Comparison of ENCODE assay signal across 28 cellular contexts in genomic region chr19:40415799-40416198, GRCh38. TPM values are rescaled to one million over a fixed set of nuclear protein-coding genes. Genes with fewer than 3 reads are reported as not detected.
A peak's percentile ranks its signal among the peaks of the same experiment; 100 is the strongest.
DNase-seq lines count a peak whose midpoint lies in the region; ATAC-seq, FAIRE-seq and TF ChIP-seq lines count a peak whose summit lies in the region.
"Had no signal": no experiment of that assay in that cellular context is flagged by ENCODE, and none has a peak within 500 bp of the region (broad histone marks: within the 10 kb centered on the region; RNA-seq: fewer than 3 reads in every experiment).

No MANE protein-coding gene starts in this region.

- no peak overlapping the region for H2AFZ ChIP-seq in astrocyte (ENCODE audit: low read depth, low read length)
- H2AFZ ChIP-seq: hepatocyte had no signal

- no peak for FAIRE-seq in astrocyte (lab: Jason Lieb, UNC)
- FAIRE-seq: A204.1 had no signal

- no peak overlapping the region for H3K4me3 ChIP-seq in astrocyte (ENCODE audit: insufficient read depth, low read depth, low read length)
- H3K4me3 ChIP-seq in lower lobe of right lung, result no peak overlapping the region
- no peak overlapping the region for H3K4me3 ChIP-seq in tibial nerve
- no peak overlapping the region for H3K4me3 ChIP-seq in effector memory CD4-positive, alpha-beta T cell (ENCODE audit: insufficient read depth, low read depth, low read length, poor library complexity, severe bottlenecking)
- H3K4me3 ChIP-seq: hepatocyte, SJSA1, uterus had no signal

- 94 to 100% methylated on average over 2 of the region's 2 CpGs for WGBS in tibial nerve, 2 donors

- peaks cover 30% of the 10 kb centered on the region for H3K4me1 Mint-ChIP-seq in activated naive CD8-positive, alpha-beta T cell treated with anti-CD3 and anti-CD28 coated beads, Interleukin-2, amount 10 ng/mL, durations not matched to agents 7 days and 5 days
- H3K4me1 Mint-ChIP-seq in activated naive CD8-positive, alpha-beta T cell treated with anti-CD3 and anti-CD28 coated beads for 36 hours, result peaks cover 6% of the 10 kb centered on the region
- H3K4me1 Mint-ChIP-seq in astrocyte (ENCODE audit: low read depth, unreplicated experiment), result peaks cover 1% of the 10 kb centered on the region
- H3K4me1 Mint-ChIP-seq in CD4-positive, alpha-beta T cell (ENCODE audit: low read depth), result peaks cover 10% of the 10 kb centered on the region

- H3K9ac ChIP-seq in astrocyte (ENCODE audit: low read length), result no peak overlapping the region

- CTCF ChIA-PET in CD4-positive, alpha-beta T cell (lab: Charles Lee), result no interaction called here

- no peak for TF ChIP-seq CTCF in astrocyte (IDR thresholded peaks at IDR 0.05; ENCODE audit: insufficient read depth, low read depth, low read length)
- no peak for TF ChIP-seq CTCF in lower lobe of right lung (IDR thresholded peaks at IDR 0.05)
- no peak for TF ChIP-seq CTCF in tibial nerve (IDR thresholded peaks at IDR 0.05)
- no peak for TF ChIP-seq CTCF in CD4-positive, alpha-beta T cell (IDR thresholded peaks at IDR 0.05)

- H3K9me3 Mint-ChIP-seq in activated naive CD8-positive, alpha-beta T cell treated with anti-CD3 and anti-CD28 coated beads, Interleukin-2, amount 10 ng/mL, durations not matched to agents 7 days and 5 days, result no peaks in the 10 kb centered on the region
- H3K9me3 Mint-ChIP-seq in activated naive CD8-positive, alpha-beta T cell treated with anti-CD3 and anti-CD28 coated beads for 36 hours, result no peaks in the 10 kb centered on the region
- H3K9me3 Mint-ChIP-seq in astrocyte (ENCODE audit: unreplicated experiment), result no peaks in the 10 kb centered on the region
- H3K9me3 Mint-ChIP-seq in CD4-positive, alpha-beta T cell, result no peaks in the 10 kb centered on the region
- H3K9me3 Mint-ChIP-seq: activated CD4-positive, alpha-beta T cell treated with anti-CD3 and anti-CD28 coated beads, Interleukin-2, amount 10 ng/mL, durations not matched to agents 24 days and 14 days; activated naive CD4-positive, alpha-beta T cell treated with anti-CD3 and anti-CD28 coated beads, Interleukin-2, amount 50 U/mL, for 72 hours; activated T-helper 1 cell treated with anti-CD3 and anti-CD28 coated beads, Interleukin-12 subunit alpha, Interleukin-12 subunit beta, Interleukin-2, Interleukin-4 antibody, amounts not matched to agents 30 ng/mL and 10 ng/mL and 1 ng/mL, durations not matched to agents 14 hours and 24 hours and 36 hours; T-cell had no signal

- H3K9me3 ChIP-seq in astrocyte (ENCODE audit: insufficient read depth, low read depth, low read length) (no peaks in the 10 kb centered on the region), lower lobe of right lung (no peaks in the 10 kb centered on the region), tibial nerve (no peaks in the 10 kb centered on the region)
- no peaks in the 10 kb centered on the region for H3K9me3 ChIP-seq in effector memory CD4-positive, alpha-beta T cell (ENCODE audit: control insufficient read depth, low read length)
- H3K9me3 ChIP-seq in CD4-positive, alpha-beta T cell (ENCODE audit: control insufficient read depth, low read length), result no peaks in the 10 kb centered on the region
- H3K9me3 ChIP-seq: SJSA1, uterus had no signal

- H3K4me2 ChIP-seq in astrocyte (ENCODE audit: low read length), result no peak overlapping the region
- H3K4me2 ChIP-seq: hepatocyte had no signal

- TF ChIP-seq POLR2A in tibial nerve (IDR thresholded peaks at IDR 0.05), result no peak

- no peaks in the 10 kb centered on the region for H3K36me3 Mint-ChIP-seq in activated naive CD8-positive, alpha-beta T cell treated with anti-CD3 and anti-CD28 coated beads, Interleukin-2, amount 10 ng/mL, durations not matched to agents 7 days and 5 days
- H3K36me3 Mint-ChIP-seq in activated naive CD8-positive, alpha-beta T cell treated with anti-CD3 and anti-CD28 coated beads for 36 hours, result no peaks in the 10 kb centered on the region
- no peaks in the 10 kb centered on the region for H3K36me3 Mint-ChIP-seq in astrocyte (ENCODE audit: low read depth, unreplicated experiment)
- H3K36me3 Mint-ChIP-seq in CD4-positive, alpha-beta T cell (ENCODE audit: low read depth), result no peaks in the 10 kb centered on the region
- H3K36me3 Mint-ChIP-seq: activated CD8-positive, alpha-beta memory T cell treated with anti-CD3 and anti-CD28 coated beads, Interleukin-2, amount 10 ng/mL, durations not matched to agents 7 days and 5 days; activated naive CD4-positive, alpha-beta T cell treated with anti-CD3 and anti-CD28 coated beads, Interleukin-2, amount 50 U/mL, for 72 hours; T-cell had no signal

- H3K4me3 Mint-ChIP-seq in activated naive CD8-positive, alpha-beta T cell treated with anti-CD3 and anti-CD28 coated beads, Interleukin-2, amount 10 ng/mL, durations not matched to agents 7 days and 5 days, result no peak overlapping the region
- no peak overlapping the region for H3K4me3 Mint-ChIP-seq in activated naive CD8-positive, alpha-beta T cell treated with anti-CD3 and anti-CD28 coated beads for 36 hours
- peak overlapping the region; percentile 43 for H3K4me3 Mint-ChIP-seq in astrocyte (ENCODE audit: unreplicated experiment)
- H3K4me3 Mint-ChIP-seq in CD4-positive, alpha-beta T cell, result no peak overlapping the region
- H3K4me3 Mint-ChIP-seq: activated CD4-positive, alpha-beta T cell treated with anti-CD3 and anti-CD28 coated beads, Interleukin-2, amount 10 ng/mL, durations not matched to agents 24 days and 14 days; activated CD8-positive, alpha-beta memory T cell treated with anti-CD3 and anti-CD28 coated beads, Interleukin-2, amount 10 ng/mL, durations not matched to agents 7 days and 5 days; activated T-helper 1 cell treated with anti-CD3 and anti-CD28 coated beads, Interleukin-12 subunit alpha, Interleukin-12 subunit beta, Interleukin-2, Interleukin-4 antibody, amounts not matched to agents 30 ng/mL and 10 ng/mL and 1 ng/mL, durations not matched to agents 14 hours and 24 hours and 36 hours; H9; T-cell had no signal

- H3K27ac Mint-ChIP-seq in activated naive CD8-positive, alpha-beta T cell treated with anti-CD3 and anti-CD28 coated beads, Interleukin-2, amount 10 ng/mL, durations not matched to agents 7 days and 5 days, result peak overlapping the region; percentile 71
- no peak overlapping the region for H3K27ac Mint-ChIP-seq in activated naive CD8-positive, alpha-beta T cell treated with anti-CD3 and anti-CD28 coated beads for 36 hours
- H3K27ac Mint-ChIP-seq in astrocyte (ENCODE audit: unreplicated experiment), result no peak overlapping the region
- H3K27ac Mint-ChIP-seq in CD4-positive, alpha-beta T cell, result no peak overlapping the region
- H3K27ac Mint-ChIP-seq: activated CD4-positive, alpha-beta T cell treated with anti-CD3 and anti-CD28 coated beads, Interleukin-2, amount 10 ng/mL, durations not matched to agents 24 days and 14 days; activated CD8-positive, alpha-beta memory T cell treated with anti-CD3 and anti-CD28 coated beads, Interleukin-2, amount 10 ng/mL, durations not matched to agents 7 days and 5 days; activated naive CD4-positive, alpha-beta T cell treated with anti-CD3 and anti-CD28 coated beads, Interleukin-2, amount 50 U/mL, for 72 hours; activated T-helper 1 cell treated with anti-CD3 and anti-CD28 coated beads, Interleukin-12 subunit alpha, Interleukin-12 subunit beta, Interleukin-2, Interleukin-4 antibody, amounts not matched to agents 30 ng/mL and 10 ng/mL and 1 ng/mL, durations not matched to agents 14 hours and 24 hours and 36 hours had no signal

- H3K27me3 ChIP-seq in astrocyte (ENCODE audit: insufficient read depth, low read length), result no peaks in the 10 kb centered on the region
- H3K27me3 ChIP-seq in lower lobe of right lung (ENCODE audit: low read depth), result no peaks in the 10 kb centered on the region
- peaks cover 0 to 7% of the 10 kb centered on the region in 2 donors for H3K27me3 ChIP-seq in tibial nerve
- H3K27me3 ChIP-seq in effector memory CD4-positive, alpha-beta T cell (replicated peaks; ENCODE audit: control insufficient read depth, insufficient read depth, low read length, poor library complexity, severe bottlenecking), result no peaks in the 10 kb centered on the region
- no peaks in the 10 kb centered on the region for H3K27me3 ChIP-seq in CD4-positive, alpha-beta T cell (ENCODE audit: control insufficient read depth, insufficient read depth, low read length)
- H3K27me3 ChIP-seq: hepatocyte, SJSA1, uterus had no signal

- H3K4me1 ChIP-seq in astrocyte (ENCODE audit: insufficient read depth, low read length), result peaks cover 13% of the 10 kb centered on the region
- peaks cover 54% of the 10 kb centered on the region for H3K4me1 ChIP-seq in lower lobe of right lung
- peaks cover 0 to 43% (median 0%) of the 10 kb centered on the region in 4 donors for H3K4me1 ChIP-seq in tibial nerve
- peaks cover 5% of the 10 kb centered on the region for H3K4me1 ChIP-seq in effector memory CD4-positive, alpha-beta T cell (ENCODE audit: control insufficient read depth, insufficient read depth, low read length, poor library complexity, severe bottlenecking)
- H3K4me1 ChIP-seq: uterus had no signal

- TF ChIP-seq EP300 in tibial nerve (IDR thresholded peaks at IDR 0.05), result no peak

- intact Hi-C loops in lower lobe of right lung (cut with DNase I), result no loop called here
- intact Hi-C loops in CD4-positive, alpha-beta T cell (cut with DNase I, micrococcal nuclease), result no loop called here

- H3K79me2 ChIP-seq in astrocyte (ENCODE audit: insufficient read depth, low read length), result no peaks in the 10 kb centered on the region
- H3K79me2 ChIP-seq: hepatocyte had no signal

- no peak overlapping the region for H3K27ac ChIP-seq in astrocyte (ENCODE audit: low read depth, low read length)
- peak overlapping the region; percentile 21 for H3K27ac ChIP-seq in lower lobe of right lung
- peak overlapping the region in 3 of 4 donors; percentile 37 to 95 (median 95) for H3K27ac ChIP-seq in tibial nerve
- H3K27ac ChIP-seq in effector memory CD4-positive, alpha-beta T cell (ENCODE audit: insufficient read depth, low read length, poor library complexity, severe bottlenecking), result no peak overlapping the region
- H3K27ac ChIP-seq in CD4-positive, alpha-beta T cell (ENCODE audit: low read depth, low read length), result no peak overlapping the region
- H3K27ac ChIP-seq: hepatocyte, SJSA1 had no signal

- POLR2A ChIA-PET in activated naive CD8-positive, alpha-beta T cell treated with anti-CD3 and anti-CD28 coated beads, Interleukin-2, amount 10 ng/mL, durations not matched to agents 7 days and 5 days (lab: Charles Lee), result interaction anchor here (2.4 to 3.1 kb wide), 2 partner anchors 10 to 12 kb away, joined by 8 to 12 read pairs; partner anchors contain the start of gene SERTAD1
- POLR2A ChIA-PET in CD4-positive, alpha-beta T cell (lab: Charles Lee), result no interaction called here

- ATAC-seq in activated naive CD8-positive, alpha-beta T cell treated with anti-CD3 and anti-CD28 coated beads, Interleukin-2, amount 10 ng/mL, durations not matched to agents 7 days and 5 days (ENCODE audit: low read depth), result no peak
- no peak for ATAC-seq in lower lobe of right lung
- ATAC-seq in CD4-positive, alpha-beta T cell (ENCODE audit: poor library complexity), result no peak
- ATAC-seq: activated CD8-positive, alpha-beta memory T cell treated with anti-CD3 and anti-CD28 coated beads, Interleukin-2, amount 10 ng/mL, durations not matched to agents 7 days and 5 days; activated naive CD4-positive, alpha-beta T cell treated with anti-CD3 and anti-CD28 coated beads, Interleukin-2, amount 50 U/mL, for 72 hours; esophagus mucosa; Panc1; T-cell had no signal

- H3K27me3 Mint-ChIP-seq in activated naive CD8-positive, alpha-beta T cell treated with anti-CD3 and anti-CD28 coated beads, Interleukin-2, amount 10 ng/mL, durations not matched to agents 7 days and 5 days, result peaks cover 2% of the 10 kb centered on the region
- peaks cover 3% of the 10 kb centered on the region for H3K27me3 Mint-ChIP-seq in activated naive CD8-positive, alpha-beta T cell treated with anti-CD3 and anti-CD28 coated beads for 36 hours
- H3K27me3 Mint-ChIP-seq in astrocyte (ENCODE audit: low read depth, unreplicated experiment), result peaks cover 2% of the 10 kb centered on the region
- peaks cover 4% of the 10 kb centered on the region for H3K27me3 Mint-ChIP-seq in CD4-positive, alpha-beta T cell
- H3K27me3 Mint-ChIP-seq: activated CD4-positive, alpha-beta T cell treated with anti-CD3 and anti-CD28 coated beads, Interleukin-2, amount 10 ng/mL, durations not matched to agents 24 days and 14 days had no signal

- no peaks in the 10 kb centered on the region for H4K20me1 ChIP-seq in astrocyte (ENCODE audit: insufficient read depth, low read length)

- H3K36me3 ChIP-seq in astrocyte (ENCODE audit: insufficient read depth, low read length) (no peaks in the 10 kb centered on the region), lower lobe of right lung (no peaks in the 10 kb centered on the region), tibial nerve (no peaks in the 10 kb centered on the region)
- H3K36me3 ChIP-seq in effector memory CD4-positive, alpha-beta T cell (ENCODE audit: control insufficient read depth, insufficient read depth, low read length), result no peaks in the 10 kb centered on the region
- H3K36me3 ChIP-seq: SJSA1, uterus had no signal

- DNase-seq in activated naive CD8-positive, alpha-beta T cell treated with anti-CD3 and anti-CD28 coated beads, Interleukin-2, amount 10 ng/mL, durations not matched to agents 7 days and 5 days, result no peak
- no peak for DNase-seq in activated naive CD8-positive, alpha-beta T cell treated with anti-CD3 and anti-CD28 coated beads for 36 hours
- DNase-seq in astrocyte (ENCODE audit: low read depth), result no peak
- DNase-seq in lower lobe of right lung, result no peak
- DNase-seq in tibial nerve (ENCODE audit: low spot score in 2 of 2), result no peak
- no peak for DNase-seq in activated CD8-positive, alpha-beta memory T cell treated with anti-CD3 and anti-CD28 coated beads, Interleukin-2, amount 50 U/mL, for 48 hours
- DNase-seq in effector memory CD4-positive, alpha-beta T cell, result no peak
- DNase-seq in CD4-positive, alpha-beta T cell, result no peak
- DNase-seq: activated CD4-positive, alpha-beta T cell treated with anti-CD3 and anti-CD28 coated beads, Interleukin-2, amount 10 ng/mL, durations not matched to agents 24 days and 14 days; activated CD8-positive, alpha-beta memory T cell treated with anti-CD3 and anti-CD28 coated beads, Interleukin-2, amount 10 ng/mL, durations not matched to agents 7 days and 5 days; DND-41; effector CD8-positive, alpha-beta T cell; foreskin melanocyte; H9; Karpas-422; NCI-H1436 treated with DMSO at 0.1 percent for 48 hours; NCI-H510A treated with DMSO at 0.1 percent for 48 hours; NK-92 treated with Interleukin-12 subunit alpha and Interleukin-12 subunit beta, amount 100 ng/mL, for 24 hours; substantia nigra; T-cell; uterus had no signal

RNA-seq across cellular contexts. Expression of gene PRX, which starts 2.6 kb away (rescaled TPM):
- total RNA-seq in activated naive CD8-positive, alpha-beta T cell treated with anti-CD3 and anti-CD28 coated beads, Interleukin-2, amount 10 ng/mL, durations not matched to agents 7 days and 5 days, result 1 to 10 TPM; 2.3 to 2.5 TPM
- total RNA-seq in activated naive CD8-positive, alpha-beta T cell treated with anti-CD3 and anti-CD28 coated beads for 36 hours, result under 1 TPM; 0.64 to 0.84 TPM
- total RNA-seq in astrocyte (1.5 and 2.6 TPM in 2 replicates), lower lobe of right lung (51.5 TPM), tibial nerve (100 to 1,000 TPM; 454 to 667 (median 548) TPM)
- total RNA-seq in CD4-positive, alpha-beta T cell, result 1 to 10 TPM; 1.5 TPM

RNA-seq across cellular contexts. Expression of gene SERTAD1, which starts 10.0 kb away (rescaled TPM):
- 1 to 10 TPM; 7.3 to 7.9 TPM for total RNA-seq in activated naive CD8-positive, alpha-beta T cell treated with anti-CD3 and anti-CD28 coated beads, Interleukin-2, amount 10 ng/mL, durations not matched to agents 7 days and 5 days
- total RNA-seq in activated naive CD8-positive, alpha-beta T cell treated with anti-CD3 and anti-CD28 coated beads for 36 hours, result 1 to 10 TPM; 10.0 TPM
- total RNA-seq in astrocyte, result 21.6 and 22.9 TPM in 2 replicates
- 17.6 TPM for total RNA-seq in lower lobe of right lung
- 10 to 100 TPM; 18.9 to 22.2 (median 20.4) TPM for total RNA-seq in tibial nerve
- 10 to 100 TPM; 26.4 to 26.5 TPM for total RNA-seq in CD4-positive, alpha-beta T cell

RNA-seq across cellular contexts. Expression of gene HIPK4, which starts 25.8 kb away (rescaled TPM):
- total RNA-seq in activated naive CD8-positive, alpha-beta T cell treated with anti-CD3 and anti-CD28 coated beads, Interleukin-2, amount 10 ng/mL, durations not matched to agents 7 days and 5 days, result under 1 TPM in 1 of 2 experiments, not detected in 1; 0.11 TPM
- total RNA-seq in activated naive CD8-positive, alpha-beta T cell treated with anti-CD3 and anti-CD28 coated beads for 36 hours, result not detected
- total RNA-seq in astrocyte (0.12 TPM in 1 of 2 replicates, not detected in the other), lower lobe of right lung (0.21 TPM), tibial nerve (under 1 TPM in 2 of 4 donors, not detected in 2; 0.39 to 0.60 TPM)
- total RNA-seq in CD4-positive, alpha-beta T cell, result under 1 TPM; 0.08 to 0.11 TPM
- total RNA-seq: activated CD4-positive, alpha-beta T cell treated with anti-CD3 and anti-CD28 coated beads, Interleukin-2, amount 10 ng/mL, durations not matched to agents 24 days and 14 days; activated CD8-positive, alpha-beta memory T cell treated with anti-CD3 and anti-CD28 coated beads, Interleukin-2, amount 10 ng/mL, durations not matched to agents 7 days and 5 days; activated naive CD4-positive, alpha-beta T cell treated with anti-CD3 and anti-CD28 coated beads, Interleukin-2, amount 50 U/mL, for 72 hours; activated T-helper 1 cell treated with anti-CD3 and anti-CD28 coated beads, Interleukin-12 subunit alpha, Interleukin-12 subunit beta, Interleukin-2, Interleukin-4 antibody, amounts not matched to agents 30 ng/mL and 10 ng/mL and 1 ng/mL, durations not matched to agents 14 hours and 24 hours and 36 hours; esophagus mucosa had no signal

RNA-seq across cellular contexts. Expression of gene SERTAD3, which starts 28.3 kb away (rescaled TPM):
- 10 to 100 TPM; 12.9 to 13.5 TPM for total RNA-seq in activated naive CD8-positive, alpha-beta T cell treated with anti-CD3 and anti-CD28 coated beads, Interleukin-2, amount 10 ng/mL, durations not matched to agents 7 days and 5 days
- 1 to 10 TPM; 4.4 to 5.3 TPM for total RNA-seq in activated naive CD8-positive, alpha-beta T cell treated with anti-CD3 and anti-CD28 coated beads for 36 hours
- 49.7 and 58.5 TPM in 2 replicates for total RNA-seq in astrocyte
- total RNA-seq in lower lobe of right lung, result 30.7 TPM
- total RNA-seq in tibial nerve, result 10 to 100 TPM; 15.6 to 23.4 (median 19.9) TPM
- 10 to 100 TPM; 17.4 to 19.2 TPM for total RNA-seq in CD4-positive, alpha-beta T cell

RNA-seq across cellular contexts. Expression of gene BLVRB, which starts 49.7 kb away (rescaled TPM):
- 10 to 100 TPM; 20.4 to 21.5 TPM for total RNA-seq in activated naive CD8-positive, alpha-beta T cell treated with anti-CD3 and anti-CD28 coated beads, Interleukin-2, amount 10 ng/mL, durations not matched to agents 7 days and 5 days
- 10 to 100 TPM; 15.1 to 15.2 TPM for total RNA-seq in activated naive CD8-positive, alpha-beta T cell treated with anti-CD3 and anti-CD28 coated beads for 36 hours
- total RNA-seq in astrocyte (27.1 and 32.7 TPM in 2 replicates), lower lobe of right lung (123 TPM), tibial nerve (100 to 1,000 TPM; 219 to 299 (median 244) TPM)
- total RNA-seq in CD4-positive, alpha-beta T cell, result 1 to 10 TPM; 4.3 to 5.2 TPM

Comparison
In these comparisons a context has a peak if more than half of its experiments do, and no peak if none do; other contexts are left out.
1. H3K27ac ChIP-seq: peak in lower lobe of right lung (single experiment) and tibial nerve (3 of 4); none in astrocyte (single experiment), effector memory CD4-positive, alpha-beta T cell (single experiment) and CD4-positive, alpha-beta T cell (single experiment).
2. RNA of gene PRX, which starts 2.6 kb away (total RNA-seq): 454 to 667 TPM in tibial nerve and 51.5 TPM in lower lobe of right lung (single experiment); 2.3 to 2.5 TPM in activated naive CD8-positive, alpha-beta T cell treated with anti-CD3 and anti-CD28 coated beads, Interleukin-2, amount 10 ng/mL, durations not matched to agents 7 days and 5 days, 1.5 TPM in CD4-positive, alpha-beta T cell, 1.5 to 2.6 TPM in astrocyte and 0.64 to 0.84 TPM in activated naive CD8-positive, alpha-beta T cell treated with anti-CD3 and anti-CD28 coated beads for 36 hours; every median in the first group is over 10 times any median in the second.